8 cellular contexts compared by ENCODE assay signal in genomic region chr4:73069338-73070071, GRCh38. TPM values are rescaled to one million over a fixed set of nuclear protein-coding genes. Genes with fewer than 3 reads are reported as not detected.
DNase-seq lines count a peak whose midpoint lies in the region; ATAC-seq and TF ChIP-seq lines count a peak whose summit lies in the region.

A gene with protein sequence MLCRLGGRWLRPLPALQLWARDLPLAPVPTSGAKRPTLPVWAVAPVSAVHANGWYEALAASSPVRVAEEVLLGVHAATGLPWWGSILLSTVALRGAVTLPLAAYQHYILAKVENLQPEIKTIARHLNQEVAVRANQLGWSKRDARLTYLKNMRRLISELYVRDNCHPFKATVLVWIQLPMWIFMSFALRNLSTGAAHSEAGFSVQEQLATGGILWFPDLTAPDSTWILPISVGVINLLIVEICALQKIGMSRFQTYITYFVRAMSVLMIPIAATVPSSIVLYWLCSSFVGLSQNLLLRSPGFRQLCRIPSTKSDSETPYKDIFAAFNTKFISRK (minus strand): TSS chr4:73069716. CDS start chr4:73069649, 67 bp downstream.

- POLR2A ChIA-PET in RWPE1 (lab: Yijun Ruan, JAX; ENCODE audit: low non-redundant PET): no interaction called here

- peak within 1 kb of the TSS; percentile 74 for H3K4me3 ChIP-seq in LNCaP clone FGC (ENCODE audit: low read depth, low read length)

- H3K27ac Mint-ChIP-seq in activated T-helper 17 cell treated with anti-CD3 and anti-CD28 coated beads, Interleukin-2, amount 50 U/mL, for 72 hours: peak within 1 kb of the TSS; percentile 96
- peak within 1 kb of the TSS; percentile 93 to 100 (median 99) for H3K27ac Mint-ChIP-seq in naive B cell
- H3K27ac Mint-ChIP-seq in stimulated activated memory B cell treated with anti-CD40 and anti-IgM and Interleukin-4, amounts not matched to agents 10 μg/mL and 1 μg/mL and 100 μg/mL, for 72 hours: peak within 1 kb of the TSS; percentile 94

- H3K4me3 Mint-ChIP-seq in activated T-helper 17 cell treated with anti-CD3 and anti-CD28 coated beads, Interleukin-2, amount 50 U/mL, for 72 hours: peak within 1 kb of the TSS; percentile 89
- H3K4me3 Mint-ChIP-seq in naive B cell: peak within 1 kb of the TSS; percentile 78 to 97 (median 93)
- peak within 1 kb of the TSS; percentile 87 for H3K4me3 Mint-ChIP-seq in stimulated activated memory B cell treated with anti-CD40 and anti-IgM and Interleukin-4, amounts not matched to agents 10 μg/mL and 1 μg/mL and 100 μg/mL, for 72 hours

- peaks cover 11% of the 10 kb centered on the region for H3K4me1 Mint-ChIP-seq in activated T-helper 17 cell treated with anti-CD3 and anti-CD28 coated beads, Interleukin-2, amount 50 U/mL, for 72 hours
- H3K4me1 Mint-ChIP-seq in naive B cell: peaks cover 14 to 27% (median 22%) of the 10 kb centered on the region in 3 donors
- peaks cover 23% of the 10 kb centered on the region for H3K4me1 Mint-ChIP-seq in stimulated activated memory B cell treated with anti-CD40 and anti-IgM and Interleukin-4, amounts not matched to agents 10 μg/mL and 1 μg/mL and 100 μg/mL, for 72 hours

- H3K36me3 Mint-ChIP-seq in activated T-helper 17 cell treated with anti-CD3 and anti-CD28 coated beads, Interleukin-2, amount 50 U/mL, for 72 hours (ENCODE audit: low read depth): peaks cover 60% of the 10 kb centered on the region
- peaks cover 0 to 2% of the 10 kb centered on the region in 2 donors for H3K36me3 Mint-ChIP-seq in naive B cell
- peaks cover 1% of the 10 kb centered on the region for H3K36me3 Mint-ChIP-seq in stimulated activated memory B cell treated with anti-CD40 and anti-IgM and Interleukin-4, amounts not matched to agents 10 μg/mL and 1 μg/mL and 100 μg/mL, for 72 hours

- peak; percentile 86 for ATAC-seq in activated T-helper 17 cell treated with anti-CD3 and anti-CD28 coated beads, Interleukin-2, amount 50 U/mL, for 72 hours (replicated peaks)
- peak; percentile 78 for ATAC-seq in naive B cell (ENCODE audit: low read depth in 2 of 2)
- peak; percentile 94 for ATAC-seq in stimulated activated memory B cell treated with anti-CD40 and anti-IgM and Interleukin-4, amounts not matched to agents 10 μg/mL and 1 μg/mL and 100 μg/mL, for 72 hours

- CTCF ChIA-PET in RWPE1 (lab: Yijun Ruan, JAX): interaction anchor here (1.3 kb wide), 1 partner anchor 9 kb away, joined by 4 read pairs; no protein-coding TSS in a partner anchor

- TF ChIP-seq CTCF in LNCaP clone FGC (IDR thresholded peaks at IDR 0.05; ENCODE audit: control insufficient read depth, extremely low read depth, insufficient read depth) (no peak), RWPE1 (conservative IDR thresholded peaks at IDR 0.05; ENCODE audit: low read depth) (no peak)

- peak within 1 kb of the TSS; percentile 95 for H3K27ac ChIP-seq in RWPE1

- H3K27me3 Mint-ChIP-seq in activated T-helper 17 cell treated with anti-CD3 and anti-CD28 coated beads, Interleukin-2, amount 50 U/mL, for 72 hours: no peaks in the 10 kb centered on the region
- H3K27me3 Mint-ChIP-seq in naive B cell: no peaks in the 10 kb centered on the region
- no peaks in the 10 kb centered on the region for H3K27me3 Mint-ChIP-seq in stimulated activated memory B cell treated with anti-CD40 and anti-IgM and Interleukin-4, amounts not matched to agents 10 μg/mL and 1 μg/mL and 100 μg/mL, for 72 hours

- peak; percentile 98 for DNase-seq in EL
- DNase-seq in GOT3 (lab: John Stamatoyannopoulos, UW): peak; percentile 95
- peak; percentile 97 for DNase-seq in LNCaP clone FGC (ENCODE audit: low read depth)
- peak; percentile 93 for DNase-seq in RWPE1 (ENCODE audit: low spot score)
- DNase-seq in fibroblast of gingiva (ENCODE audit: low read depth): peak; percentile 99
- DNase-seq in naive B cell: peak; percentile 98

- no peaks in the 10 kb centered on the region for H3K9me3 Mint-ChIP-seq in activated T-helper 17 cell treated with anti-CD3 and anti-CD28 coated beads, Interleukin-2, amount 50 U/mL, for 72 hours
- H3K9me3 Mint-ChIP-seq in naive B cell: no peaks in the 10 kb centered on the region
- H3K9me3 Mint-ChIP-seq in stimulated activated memory B cell treated with anti-CD40 and anti-IgM and Interleukin-4, amounts not matched to agents 10 μg/mL and 1 μg/mL and 100 μg/mL, for 72 hours: no peaks in the 10 kb centered on the region

RNA-seq across cellular contexts. Expression of the gene that starts here (rescaled TPM):
- total RNA-seq in activated T-helper 17 cell treated with anti-CD3 and anti-CD28 coated beads, Interleukin-2, amount 50 U/mL, for 72 hours: 10 to 100 TPM; 22.2 to 28.3 TPM
- 1 to 10 TPM in 5 of 6 donors, not detected in 1; 4.1 to 10.0 (median 5.7) TPM for polyA plus RNA-seq in naive B cell (ENCODE audit: low read depth in 6 of 6)

Comparison
In these comparisons a context has a peak if more than half of its experiments do, and no peak if none do; other contexts are left out.
1. Peak in every context shown above with its lines: DNase-seq, ATAC-seq, H3K4me3 ChIP-seq and H3K27ac ChIP-seq.